Comparison of ENCODE assay signal across 1 cellular context in the genomic region with DNA sequence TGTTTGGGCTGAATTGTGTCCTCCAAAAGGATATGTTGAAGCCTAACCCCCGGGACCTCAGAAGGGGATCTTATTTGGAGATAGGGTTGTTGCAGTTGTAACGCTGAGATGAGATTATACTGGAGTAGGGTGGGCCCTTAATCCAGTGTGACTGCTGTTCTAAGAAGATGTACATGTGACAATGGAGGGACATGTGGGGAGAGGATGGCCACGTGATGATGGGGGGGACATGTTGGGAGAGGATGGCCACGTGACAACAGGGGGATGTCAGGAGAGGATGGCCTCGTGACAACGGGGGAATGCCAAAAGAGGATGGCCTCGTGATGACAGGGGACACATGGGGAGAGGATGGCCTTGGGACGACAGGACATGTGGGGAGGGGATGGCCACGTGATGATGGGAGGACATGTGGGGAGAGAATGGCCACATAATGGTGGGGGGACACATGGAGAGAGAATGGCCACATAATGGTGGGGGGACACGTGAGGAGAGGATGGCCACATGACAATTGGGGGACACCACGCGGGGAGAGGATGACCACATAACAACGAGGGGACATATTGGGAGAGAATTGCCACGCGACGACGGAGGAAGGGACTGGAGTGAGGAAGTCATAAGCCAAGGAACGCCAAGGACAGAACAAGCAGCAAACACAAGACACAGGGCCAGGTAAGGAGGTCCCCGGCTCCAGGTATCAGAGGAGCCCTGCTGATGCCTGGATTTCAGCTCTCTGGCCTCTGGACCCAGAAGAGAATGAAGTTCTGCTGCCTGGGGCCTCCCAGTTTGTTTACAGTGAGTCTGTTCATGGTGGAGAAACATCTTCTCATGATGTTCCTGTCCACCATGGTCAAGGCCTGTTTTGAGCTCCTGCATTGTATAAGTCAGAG.
A peak's percentile ranks its signal among the peaks of the same experiment; 100 is the strongest.
TF ChIP-seq lines count a peak whose summit lies in the region.

No MANE protein-coding gene starts in this region.

TF ChIP-seq in HepG2, 621 proteins besides CTCF, POLR2A, EP300 and RAD21 (continued from another document and continues in another):
- TF ChIP-seq, protein P1, sequence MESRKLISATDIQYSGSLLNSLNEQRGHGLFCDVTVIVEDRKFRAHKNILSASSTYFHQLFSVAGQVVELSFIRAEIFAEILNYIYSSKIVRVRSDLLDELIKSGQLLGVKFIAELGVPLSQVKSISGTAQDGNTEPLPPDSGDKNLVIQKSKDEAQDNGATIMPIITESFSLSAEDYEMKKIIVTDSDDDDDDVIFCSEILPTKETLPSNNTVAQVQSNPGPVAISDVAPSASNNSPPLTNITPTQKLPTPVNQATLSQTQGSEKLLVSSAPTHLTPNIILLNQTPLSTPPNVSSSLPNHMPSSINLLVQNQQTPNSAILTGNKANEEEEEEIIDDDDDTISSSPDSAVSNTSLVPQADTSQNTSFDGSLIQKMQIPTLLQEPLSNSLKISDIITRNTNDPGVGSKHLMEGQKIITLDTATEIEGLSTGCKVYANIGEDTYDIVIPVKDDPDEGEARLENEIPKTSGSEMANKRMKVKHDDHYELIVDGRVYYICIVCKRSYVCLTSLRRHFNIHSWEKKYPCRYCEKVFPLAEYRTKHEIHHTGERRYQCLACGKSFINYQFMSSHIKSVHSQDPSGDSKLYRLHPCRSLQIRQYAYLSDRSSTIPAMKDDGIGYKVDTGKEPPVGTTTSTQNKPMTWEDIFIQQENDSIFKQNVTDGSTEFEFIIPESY (CRISPR knock-in tag; IDR thresholded peaks at IDR 0.05): peak; percentile 65; the same call in 1 of the 2 replicates
- peak; percentile 95 for TF ChIP-seq ZNF33B (CRISPR knock-in tag; IDR thresholded peaks at IDR 0.05)
- TF ChIP-seq ZNF180 (CRISPR knock-in tag; IDR thresholded peaks at IDR 0.05; ENCODE audit: borderline replicate concordance, low read depth): no peak
- no peak for TF ChIP-seq ZNF264 (CRISPR knock-in tag; IDR thresholded peaks at IDR 0.05)
- TF ChIP-seq JARID2 (CRISPR knock-in tag; IDR thresholded peaks at IDR 0.05; ENCODE audit: insufficient replicate concordance): no peak
- TF ChIP-seq RARG (CRISPR knock-in tag; IDR thresholded peaks at IDR 0.05; ENCODE audit: low read depth): no peak
- TF ChIP-seq E2F2 (CRISPR knock-in tag; IDR thresholded peaks at IDR 0.05; ENCODE audit: borderline replicate concordance): no peak
- TF ChIP-seq, protein P2, sequence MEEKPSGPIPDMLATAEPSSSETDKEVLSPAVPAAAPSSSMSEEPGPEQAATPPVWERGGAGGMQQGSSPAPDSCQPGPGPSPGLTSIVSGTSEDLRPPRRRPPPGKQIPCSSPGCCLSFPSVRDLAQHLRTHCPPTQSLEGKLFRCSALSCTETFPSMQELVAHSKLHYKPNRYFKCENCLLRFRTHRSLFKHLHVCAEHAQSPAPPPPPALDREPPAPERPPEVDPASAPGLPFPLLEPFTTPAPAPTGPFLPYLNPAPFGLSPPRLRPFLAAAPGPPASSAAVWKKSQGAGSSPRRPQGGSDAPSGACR (CRISPR knock-in tag; IDR thresholded peaks at IDR 0.05): peak; percentile 99
- TF ChIP-seq SRSF1 (optimal IDR thresholded peaks at IDR 0.05; ENCODE audit: low read depth, low read length): no peak
- TF ChIP-seq, protein P3, sequence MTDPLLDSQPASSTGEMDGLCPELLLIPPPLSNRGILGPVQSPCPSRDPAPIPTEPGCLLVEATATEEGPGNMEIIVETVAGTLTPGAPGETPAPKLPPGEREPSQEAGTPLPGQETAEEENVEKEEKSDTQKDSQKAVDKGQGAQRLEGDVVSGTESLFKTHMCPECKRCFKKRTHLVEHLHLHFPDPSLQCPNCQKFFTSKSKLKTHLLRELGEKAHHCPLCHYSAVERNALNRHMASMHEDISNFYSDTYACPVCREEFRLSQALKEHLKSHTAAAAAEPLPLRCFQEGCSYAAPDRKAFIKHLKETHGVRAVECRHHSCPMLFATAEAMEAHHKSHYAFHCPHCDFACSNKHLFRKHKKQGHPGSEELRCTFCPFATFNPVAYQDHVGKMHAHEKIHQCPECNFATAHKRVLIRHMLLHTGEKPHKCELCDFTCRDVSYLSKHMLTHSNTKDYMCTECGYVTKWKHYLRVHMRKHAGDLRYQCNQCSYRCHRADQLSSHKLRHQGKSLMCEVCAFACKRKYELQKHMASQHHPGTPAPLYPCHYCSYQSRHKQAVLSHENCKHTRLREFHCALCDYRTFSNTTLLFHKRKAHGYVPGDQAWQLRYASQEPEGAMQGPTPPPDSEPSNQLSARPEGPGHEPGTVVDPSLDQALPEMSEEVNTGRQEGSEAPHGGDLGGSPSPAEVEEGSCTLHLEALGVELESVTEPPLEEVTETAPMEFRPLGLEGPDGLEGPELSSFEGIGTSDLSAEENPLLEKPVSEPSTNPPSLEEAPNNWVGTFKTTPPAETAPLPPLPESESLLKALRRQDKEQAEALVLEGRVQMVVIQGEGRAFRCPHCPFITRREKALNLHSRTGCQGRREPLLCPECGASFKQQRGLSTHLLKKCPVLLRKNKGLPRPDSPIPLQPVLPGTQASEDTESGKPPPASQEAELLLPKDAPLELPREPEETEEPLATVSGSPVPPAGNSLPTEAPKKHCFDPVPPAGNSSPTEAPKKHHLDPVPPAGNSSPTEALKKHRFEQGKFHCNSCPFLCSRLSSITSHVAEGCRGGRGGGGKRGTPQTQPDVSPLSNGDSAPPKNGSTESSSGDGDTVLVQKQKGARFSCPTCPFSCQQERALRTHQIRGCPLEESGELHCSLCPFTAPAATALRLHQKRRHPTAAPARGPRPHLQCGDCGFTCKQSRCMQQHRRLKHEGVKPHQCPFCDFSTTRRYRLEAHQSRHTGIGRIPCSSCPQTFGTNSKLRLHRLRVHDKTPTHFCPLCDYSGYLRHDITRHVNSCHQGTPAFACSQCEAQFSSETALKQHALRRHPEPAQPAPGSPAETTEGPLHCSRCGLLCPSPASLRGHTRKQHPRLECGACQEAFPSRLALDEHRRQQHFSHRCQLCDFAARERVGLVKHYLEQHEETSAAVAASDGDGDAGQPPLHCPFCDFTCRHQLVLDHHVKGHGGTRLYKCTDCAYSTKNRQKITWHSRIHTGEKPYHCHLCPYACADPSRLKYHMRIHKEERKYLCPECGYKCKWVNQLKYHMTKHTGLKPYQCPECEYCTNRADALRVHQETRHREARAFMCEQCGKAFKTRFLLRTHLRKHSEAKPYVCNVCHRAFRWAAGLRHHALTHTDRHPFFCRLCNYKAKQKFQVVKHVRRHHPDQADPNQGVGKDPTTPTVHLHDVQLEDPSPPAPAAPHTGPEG (CRISPR knock-in tag; IDR thresholded peaks at IDR 0.05): no peak
- TF ChIP-seq PRPF4 (IDR thresholded peaks at IDR 0.05; ENCODE audit: low read depth, low read length, poor library complexity, severe bottlenecking): no peak
- no peak for TF ChIP-seq ZNF256 (CRISPR knock-in tag; conservative IDR thresholded peaks at IDR 0.05)
- no peak; the same call in 1 of the 2 replicates for TF ChIP-seq ETV5 (CRISPR knock-in tag; IDR thresholded peaks at IDR 0.05; ENCODE audit: borderline replicate concordance)
- no peak for TF ChIP-seq GFI1 (CRISPR knock-in tag; IDR thresholded peaks at IDR 0.05; ENCODE audit: borderline replicate concordance)
- TF ChIP-seq CBX1 (IDR thresholded peaks at IDR 0.05; ENCODE audit: low read depth): peak; percentile 69
- TF ChIP-seq SMAD1 (CRISPR knock-in tag; IDR thresholded peaks at IDR 0.05; ENCODE audit: borderline replicate concordance, low read depth): peak; percentile 59; the same call in 1 of the 2 replicates
- no peak for TF ChIP-seq ZNF382 (CRISPR knock-in tag; IDR thresholded peaks at IDR 0.05; ENCODE audit: borderline replicate concordance)
- no peak; the same call in 1 of the 2 replicates for TF ChIP-seq GATAD2A (CRISPR knock-in tag; IDR thresholded peaks at IDR 0.05)
- TF ChIP-seq ZUFSP (CRISPR knock-in tag; IDR thresholded peaks at IDR 0.05; ENCODE audit: borderline replicate concordance): no peak
- no peak for TF ChIP-seq SOX5 (CRISPR knock-in tag; IDR thresholded peaks at IDR 0.05; ENCODE audit: borderline replicate concordance)
- no peak for TF ChIP-seq PHF21A (CRISPR knock-in tag; IDR thresholded peaks at IDR 0.05)
- TF ChIP-seq ZNF17 (CRISPR knock-in tag; IDR thresholded peaks at IDR 0.05): no peak
- TF ChIP-seq FOXO1 (CRISPR knock-in tag; IDR thresholded peaks at IDR 0.05): no peak
- TF ChIP-seq ZNF737 (CRISPR knock-in tag; IDR thresholded peaks at IDR 0.05; ENCODE audit: borderline replicate concordance): peak; percentile 81; the same call in 1 of the 2 replicates
- TF ChIP-seq, protein P4, sequence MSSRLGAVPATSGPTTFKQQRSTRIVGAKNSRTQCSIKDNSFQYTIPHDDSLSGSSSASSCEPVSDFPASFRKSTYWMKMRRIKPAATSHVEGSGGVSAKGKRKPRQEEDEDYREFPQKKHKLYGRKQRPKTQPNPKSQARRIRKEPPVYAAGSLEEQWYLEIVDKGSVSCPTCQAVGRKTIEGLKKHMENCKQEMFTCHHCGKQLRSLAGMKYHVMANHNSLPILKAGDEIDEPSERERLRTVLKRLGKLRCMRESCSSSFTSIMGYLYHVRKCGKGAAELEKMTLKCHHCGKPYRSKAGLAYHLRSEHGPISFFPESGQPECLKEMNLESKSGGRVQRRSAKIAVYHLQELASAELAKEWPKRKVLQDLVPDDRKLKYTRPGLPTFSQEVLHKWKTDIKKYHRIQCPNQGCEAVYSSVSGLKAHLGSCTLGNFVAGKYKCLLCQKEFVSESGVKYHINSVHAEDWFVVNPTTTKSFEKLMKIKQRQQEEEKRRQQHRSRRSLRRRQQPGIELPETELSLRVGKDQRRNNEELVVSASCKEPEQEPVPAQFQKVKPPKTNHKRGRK (CRISPR knock-in tag; IDR thresholded peaks at IDR 0.05): 0 out of 2 replicates have a peak, but pooled peaks have one; percentile 5
- TF ChIP-seq, protein P5, sequence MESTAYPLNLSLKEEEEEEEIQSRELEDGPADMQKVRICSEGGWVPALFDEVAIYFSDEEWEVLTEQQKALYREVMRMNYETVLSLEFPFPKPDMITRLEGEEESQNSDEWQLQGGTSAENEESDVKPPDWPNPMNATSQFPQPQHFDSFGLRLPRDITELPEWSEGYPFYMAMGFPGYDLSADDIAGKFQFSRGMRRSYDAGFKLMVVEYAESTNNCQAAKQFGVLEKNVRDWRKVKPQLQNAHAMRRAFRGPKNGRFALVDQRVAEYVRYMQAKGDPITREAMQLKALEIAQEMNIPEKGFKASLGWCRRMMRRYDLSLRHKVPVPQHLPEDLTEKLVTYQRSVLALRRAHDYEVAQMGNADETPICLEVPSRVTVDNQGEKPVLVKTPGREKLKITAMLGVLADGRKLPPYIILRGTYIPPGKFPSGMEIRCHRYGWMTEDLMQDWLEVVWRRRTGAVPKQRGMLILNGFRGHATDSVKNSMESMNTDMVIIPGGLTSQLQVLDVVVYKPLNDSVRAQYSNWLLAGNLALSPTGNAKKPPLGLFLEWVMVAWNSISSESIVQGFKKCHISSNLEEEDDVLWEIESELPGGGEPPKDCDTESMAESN (CRISPR knock-in tag; conservative IDR thresholded peaks at IDR 0.05): peak; percentile 28; the same call in 1 of the 2 replicates
- TF ChIP-seq ZNF552 (CRISPR knock-in tag; IDR thresholded peaks at IDR 0.05; ENCODE audit: borderline replicate concordance): peak; percentile 100
- TF ChIP-seq MIER2 (CRISPR knock-in tag; IDR thresholded peaks at IDR 0.05): no peak
- TF ChIP-seq USF2 (IDR thresholded peaks at IDR 0.05; ENCODE audit: low read depth, low read length): peak; percentile 79
- TF ChIP-seq USF2 (CRISPR knock-in tag; IDR thresholded peaks at IDR 0.05; ENCODE audit: borderline replicate concordance): peak; percentile 89
- TF ChIP-seq TRIM22 (IDR thresholded peaks at IDR 0.05): no peak
- TF ChIP-seq HCFC1 (IDR thresholded peaks at IDR 0.05; ENCODE audit: low read depth, low read length): no peak
- TF ChIP-seq ZNF749 (CRISPR knock-in tag; IDR thresholded peaks at IDR 0.05; ENCODE audit: borderline replicate concordance): peak; percentile 24; the same call in 1 of the 2 replicates
- TF ChIP-seq NFRKB (IDR thresholded peaks at IDR 0.05): no peak
